8 cellular contexts compared by ENCODE assay signal in the genomic region with DNA sequence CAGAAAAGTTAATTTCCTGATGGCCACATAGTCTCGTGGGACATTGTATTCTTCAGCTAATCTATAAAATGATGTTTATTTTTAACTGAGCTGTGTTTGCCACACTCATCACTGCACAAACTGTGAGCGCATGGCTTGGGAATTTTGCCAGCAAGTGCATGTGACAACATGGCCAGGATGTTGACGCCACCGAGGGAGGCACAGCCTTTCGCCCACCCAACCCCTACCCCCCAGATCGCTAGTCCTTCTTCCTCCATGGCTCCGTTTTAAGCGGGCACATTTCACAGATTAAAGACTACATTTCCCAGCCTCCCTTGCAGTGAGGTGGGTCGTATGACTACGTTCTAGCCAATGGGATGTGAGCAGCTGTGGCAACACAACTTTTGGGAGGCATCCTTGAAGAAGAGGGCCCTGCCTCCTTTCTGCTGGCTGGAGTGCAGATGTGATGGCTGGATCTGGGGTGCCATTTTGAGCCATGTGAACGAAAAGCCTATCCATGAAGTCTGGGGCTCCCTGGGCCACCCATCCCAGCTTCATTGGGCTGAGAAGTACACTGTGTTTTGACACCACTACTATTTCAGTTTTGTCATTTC. TPM values are rescaled to one million over a fixed set of nuclear protein-coding genes. Genes with fewer than 3 reads are reported as not detected.
A peak's percentile ranks its signal among the peaks of the same experiment; 100 is the strongest.
DNase-seq lines count a peak whose midpoint lies in the region; ATAC-seq and TF ChIP-seq lines count a peak whose summit lies in the region.

No MANE protein-coding gene starts in this region.

- peaks cover 24% of the 10 kb centered on the region for H3K4me1 ChIP-seq in GM23338 (ENCODE audit: insufficient read depth)
- peaks cover 14% of the 10 kb centered on the region; the same call in 1 of the 2 replicates for H3K4me1 ChIP-seq in SJCRH30
- H3K4me1 ChIP-seq in effector memory CD4-positive, alpha-beta T cell (ENCODE audit: control insufficient read depth, insufficient read depth, low read length, poor library complexity, severe bottlenecking), result peaks cover 3% of the 10 kb centered on the region

- H3K4me2 ChIP-seq in GM23338, result no peak overlapping the region

- no peaks in the 10 kb centered on the region for H3K36me3 ChIP-seq in GM23338 (ENCODE audit: insufficient read depth)
- no peaks in the 10 kb centered on the region for H3K36me3 ChIP-seq in SJCRH30
- H3K36me3 ChIP-seq in effector memory CD4-positive, alpha-beta T cell (ENCODE audit: control insufficient read depth, insufficient read depth, low read length), result no peaks in the 10 kb centered on the region

- in situ Hi-C loops in ACHN (cut with HindIII; ENCODE audit: low pct_ligation_motif_present, low pct_unique_long_range_greater_than_20kb, low sequenced_read_pairs), result no loop called here

- H4K20me1 ChIP-seq in GM23338 (replicated peaks; ENCODE audit: insufficient read depth), result peaks cover 8% of the 10 kb centered on the region

- H3K4me3 ChIP-seq in GM23338, result 0 out of 2 replicates have a peak overlapping the region, but pooled peaks have one; percentile 55
- H3K4me3 ChIP-seq in SJCRH30, result no peak overlapping the region
- H3K4me3 ChIP-seq in epithelial cell of proximal tubule (ENCODE audit: low read depth, low read length), result peak overlapping the region; percentile 45
- no peak overlapping the region for H3K4me3 ChIP-seq in effector memory CD4-positive, alpha-beta T cell (ENCODE audit: insufficient read depth, low read depth, low read length, poor library complexity, severe bottlenecking)

- H3K4me3 Mint-ChIP-seq in GM23338, result peak overlapping the region; percentile 60

- H3K27ac Mint-ChIP-seq in GM23338, result no peak overlapping the region

- no peaks in the 10 kb centered on the region for H3K79me2 ChIP-seq in GM23338 (replicated peaks; ENCODE audit: insufficient read depth)

- peak; percentile 24 for ATAC-seq in GM23338

- H2AFZ ChIP-seq in GM23338, result no peak overlapping the region

- H3K27ac ChIP-seq in GM23338 (ENCODE audit: low read depth) (no peak overlapping the region), SJCRH30 (no peak overlapping the region)
- H3K27ac ChIP-seq in effector memory CD4-positive, alpha-beta T cell (ENCODE audit: insufficient read depth, low read length, poor library complexity, severe bottlenecking), result no peak overlapping the region

- DNase-seq in ACHN, result peak; percentile 16
- DNase-seq in GM23338 (ENCODE audit: low spot score), result peak; percentile 81
- peak; percentile 65 to 72 for DNase-seq in SJCRH30
- DNase-seq in epithelial cell of proximal tubule (ENCODE audit: low read depth), result no peak
- DNase-seq in retina, result peak; percentile 46
- DNase-seq in effector memory CD4-positive, alpha-beta T cell, result no peak
- DNase-seq in amniotic stem cell (lab: John Stamatoyannopoulos, UW), result no peak
- DNase-seq in NCI-H1105 treated with DMSO at 0.1 percent for 48 hours (lab: John Stamatoyannopoulos, UW), result no peak

- H3K27me3 ChIP-seq in GM23338 (ENCODE audit: insufficient read depth) (peaks cover 29% of the 10 kb centered on the region), SJCRH30 (peaks cover 25% of the 10 kb centered on the region)
- H3K27me3 ChIP-seq in effector memory CD4-positive, alpha-beta T cell (replicated peaks; ENCODE audit: control insufficient read depth, insufficient read depth, low read length, poor library complexity, severe bottlenecking), result peaks cover 45% of the 10 kb centered on the region

- peaks cover 7% of the 10 kb centered on the region; the same call in 1 of the 2 replicates for H3K9me3 ChIP-seq in SJCRH30 (replicated peaks)
- H3K9me3 ChIP-seq in effector memory CD4-positive, alpha-beta T cell (ENCODE audit: control insufficient read depth, low read length), result no peaks in the 10 kb centered on the region

- H3F3A ChIP-seq in GM23338 (replicated peaks; ENCODE audit: low read depth), result peaks cover 25% of the 10 kb centered on the region

- no peaks in the 10 kb centered on the region; the same call in 2 of the 3 replicates for H3K36me3 Mint-ChIP-seq in GM23338 (ENCODE audit: low read depth)

- H3K9me3 Mint-ChIP-seq in GM23338, result peaks cover 9% of the 10 kb centered on the region

- peaks cover 22% of the 10 kb centered on the region for H3K27me3 Mint-ChIP-seq in GM23338 (ENCODE audit: insufficient read depth, low read depth, poor library complexity)

- H3K9me2 ChIP-seq in GM23338 (ENCODE audit: insufficient read depth), result no peaks in the 10 kb centered on the region

- peaks cover 31% of the 10 kb centered on the region for H3K4me1 Mint-ChIP-seq in GM23338

- no peak for TF ChIP-seq CTCF in GM23338 (conservative IDR thresholded peaks at IDR 0.05; ENCODE audit: low read depth in 2 of 2)
- TF ChIP-seq CTCF in epithelial cell of proximal tubule (conservative IDR thresholded peaks at IDR 0.05; ENCODE audit: low read depth, low read length), result no peak

TF ChIP-seq in GM23338, 12 proteins besides CTCF, POLR2A, EP300 and RAD21 (continues in another document):
- TF ChIP-seq JUNB (IDR thresholded peaks at IDR 0.05; ENCODE audit: unreplicated experiment), result no peak
- no peak for TF ChIP-seq POLR2AphosphoS5 (IDR thresholded peaks at IDR 0.05; ENCODE audit: low read depth)
- peak; percentile 73; the same call in 1 of the 2 replicates for TF ChIP-seq ZNF114 (CRISPR knock-in tag; IDR thresholded peaks at IDR 0.05)
- TF ChIP-seq ZNF331 (CRISPR knock-in tag; IDR thresholded peaks at IDR 0.05; ENCODE audit: low read depth), result no peak
- TF ChIP-seq STAT1 (IDR thresholded peaks at IDR 0.05; ENCODE audit: unreplicated experiment), result no peak
- no peak for TF ChIP-seq NANOG (IDR thresholded peaks at IDR 0.05; ENCODE audit: borderline replicate concordance)
- TF ChIP-seq CREB1 (CRISPR knock-in tag; IDR thresholded peaks at IDR 0.05; ENCODE audit: low read depth), result peak; percentile 43; the same call in 1 of the 2 replicates
- TF ChIP-seq, protein P1, sequence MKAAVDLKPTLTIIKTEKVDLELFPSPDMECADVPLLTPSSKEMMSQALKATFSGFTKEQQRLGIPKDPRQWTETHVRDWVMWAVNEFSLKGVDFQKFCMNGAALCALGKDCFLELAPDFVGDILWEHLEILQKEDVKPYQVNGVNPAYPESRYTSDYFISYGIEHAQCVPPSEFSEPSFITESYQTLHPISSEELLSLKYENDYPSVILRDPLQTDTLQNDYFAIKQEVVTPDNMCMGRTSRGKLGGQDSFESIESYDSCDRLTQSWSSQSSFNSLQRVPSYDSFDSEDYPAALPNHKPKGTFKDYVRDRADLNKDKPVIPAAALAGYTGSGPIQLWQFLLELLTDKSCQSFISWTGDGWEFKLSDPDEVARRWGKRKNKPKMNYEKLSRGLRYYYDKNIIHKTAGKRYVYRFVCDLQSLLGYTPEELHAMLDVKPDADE (IDR thresholded peaks at IDR 0.05), result peak; percentile 48; the same call in 1 of the 2 replicates
- TF ChIP-seq EZH2phosphoT487 (IDR thresholded peaks at IDR 0.05; ENCODE audit: unreplicated experiment), result no peak

RNA-seq across cellular contexts. Expression of a gene that starts 7.9 kb away (rescaled TPM):
- total RNA-seq in GM23338 (2014; rRNA removed; shearing (Covaris generic)), result 39.0 and 55.1 TPM in 2 replicates
- polyA plus RNA-seq in GM23338 (2016; fragmentation: Nextera tagmentation; extraction: Ambion mirVana), result 4.0 and 4.8 TPM in 2 replicates
- 0.89 and 1.0 TPM in 2 replicates for total RNA-seq in SJCRH30 (2014; rRNA removed; shearing (Covaris generic))
- 2.2 and 4.9 TPM in 2 replicates for total RNA-seq in epithelial cell of proximal tubule

RNA-seq across cellular contexts. Expression of a gene that starts 16.7 kb away (rescaled TPM):
- total RNA-seq in GM23338 (2014; rRNA removed; shearing (Covaris generic)), result 14.4 and 19.0 TPM in 2 replicates
- polyA plus RNA-seq in GM23338 (2016; fragmentation: Nextera tagmentation; extraction: Ambion mirVana), result 2.0 and 2.1 TPM in 2 replicates
- 4.0 and 4.4 TPM in 2 replicates for total RNA-seq in SJCRH30 (2014; rRNA removed; shearing (Covaris generic))
- 48.5 and 56.1 TPM in 2 replicates for total RNA-seq in epithelial cell of proximal tubule

RNA-seq across cellular contexts. Expression of a gene that starts 39.1 kb away (rescaled TPM):
- 79.5 and 97.3 TPM in 2 replicates for total RNA-seq in GM23338 (2014; rRNA removed; shearing (Covaris generic))
- 30.0 and 31.2 TPM in 2 replicates for polyA plus RNA-seq in GM23338 (2016; fragmentation: Nextera tagmentation; extraction: Ambion mirVana)
- total RNA-seq in SJCRH30 (2014; rRNA removed; shearing (Covaris generic)), result 65.5 and 66.8 TPM in 2 replicates
- 47.7 and 71.0 TPM in 2 replicates for total RNA-seq in epithelial cell of proximal tubule

RNA-seq across cellular contexts. Expression of a gene that starts 43.1 kb away (rescaled TPM):
- not detected in 2 replicates for total RNA-seq in GM23338 (2014; rRNA removed; shearing (Covaris generic))
- not detected in 2 replicates for polyA plus RNA-seq in GM23338 (2016; fragmentation: Nextera tagmentation; extraction: Ambion mirVana)
- not detected in 2 replicates for total RNA-seq in SJCRH30 (2014; rRNA removed; shearing (Covaris generic))
- total RNA-seq in epithelial cell of proximal tubule, result not detected in 2 replicates

RNA-seq across cellular contexts. Expression of a gene that starts 53.1 kb away (rescaled TPM):
- total RNA-seq in GM23338 (2014; rRNA removed; shearing (Covaris generic)), result 334 and 374 TPM in 2 replicates
- polyA plus RNA-seq in GM23338 (2016; fragmentation: Nextera tagmentation; extraction: Ambion mirVana), result 389 and 408 TPM in 2 replicates
- total RNA-seq in SJCRH30 (2014; rRNA removed; shearing (Covaris generic)), result 528 and 565 TPM in 2 replicates
- total RNA-seq in epithelial cell of proximal tubule, result 725 and 1,240 TPM in 2 replicates

Comparison
In these comparisons a context has a peak if more than half of its experiments do, and no peak if none do; other contexts are left out.
1. DNase-seq: peak in ACHN (single experiment), GM23338 (single experiment), SJCRH30 (2 of 2) and retina (single experiment); none in epithelial cell of proximal tubule (single experiment), effector memory CD4-positive, alpha-beta T cell (0 of 3), amniotic stem cell (single experiment) and NCI-H1105 treated with DMSO at 0.1 percent for 48 hours (single experiment).
2. H3K4me3 ChIP-seq: peak in GM23338 (single experiment) and epithelial cell of proximal tubule (single experiment); none in SJCRH30 (single experiment) and effector memory CD4-positive, alpha-beta T cell (single experiment).